In genomic region chr4:138686078-138686477, GRCh38 we compare ENCODE assay signal across 26 cellular contexts.
DNase-seq lines count a peak whose midpoint lies in the region; ATAC-seq, FAIRE-seq and TF ChIP-seq lines count a peak whose summit lies in the region.
"Had no signal": no experiment of that assay in that cellular context is flagged by ENCODE, and none has a peak within 500 bp of the region (broad histone marks: within the 10 kb centered on the region; RNA-seq: fewer than 3 reads in every experiment).

No MANE protein-coding gene starts in this region.

- no peaks in the 10 kb centered on the region for H3K36me3 Mint-ChIP-seq in osteocyte (ENCODE audit: unreplicated experiment)
- H3K36me3 Mint-ChIP-seq: activated naive CD8-positive, alpha-beta T cell treated with anti-CD3 and anti-CD28 coated beads for 36 hours; stimulated activated memory B cell treated with anti-CD40 and anti-IgM and Interleukin-4, amounts not matched to agents 10 μg/mL and 1 μg/mL and 100 μg/mL, for 72 hours had no signal

- no peaks in the 10 kb centered on the region for H3K9me1 ChIP-seq in K562 (ENCODE audit: control insufficient read depth, insufficient read depth, low read length)

- in situ Hi-C loops in K562 (cut with MboI), result loop anchor here (10.0 kb wide), 2 partner anchors 189 to 951 kb away; no protein-coding TSS in a partner anchor

- H3K9me3 ChIP-seq in K562 (replicated peaks; ENCODE audit: control insufficient read depth, insufficient read depth, low read depth, low read length), result no peaks in the 10 kb centered on the region
- H3K9me3 ChIP-seq: Caco-2, uterus had no signal

- FAIRE-seq in K562 (lab: Jason Lieb, UNC) (no peak), GM12891 (lab: Jason Lieb, UNC) (no peak)
- FAIRE-seq: astrocyte, GM12892, kidney had no signal

- H3K4me3 Mint-ChIP-seq in osteocyte (ENCODE audit: unreplicated experiment), result no peak overlapping the region
- H3K4me3 Mint-ChIP-seq: activated CD8-positive, alpha-beta T cell treated with anti-CD3 and anti-CD28 coated beads, Interleukin-2, amount 10 ng/mL, durations not matched to agents 7 days and 5 days; activated naive CD8-positive, alpha-beta T cell treated with anti-CD3 and anti-CD28 coated beads for 36 hours; central memory CD8-positive, alpha-beta T cell; neural crest cell; stimulated activated memory B cell treated with anti-CD40 and anti-IgM and Interleukin-4, amounts not matched to agents 10 μg/mL and 1 μg/mL and 100 μg/mL, for 72 hours had no signal

- WGBS in K562 (ENCODE audit: insufficient coverage, low coverage, missing lambda C conversion rate), result 14% methylated on average over 6 of the region's 7 CpGs

- TF ChIP-seq POLR2A in K562 (conservative IDR thresholded peaks at IDR 0.05) (no peak), GM12891 (IDR thresholded peaks at IDR 0.05; ENCODE audit: low read depth, low read length) (no peak)

- BruUV-seq in K562 (replicated peaks; lab: Mats Ljungman, UMichigan), result no TSS peak

- DNase-seq in NCI-H1105 treated with DMSO at 0.1 percent for 48 hours (lab: John Stamatoyannopoulos, UW), result peak; percentile 20
- DNase-seq in K562 (ENCODE audit: extremely low read depth in 1 of 4, low spot score in 3 of 4), result no peak
- peak; percentile 67 for DNase-seq in left cardiac atrium
- no peak for DNase-seq in osteocyte (ENCODE audit: extremely low spot score, unreplicated experiment)
- DNase-seq in GM12891 (ENCODE audit: insufficient read length, low spot score), result no peak
- no peak for DNase-seq in amniotic stem cell (lab: John Stamatoyannopoulos, UW)
- DNase-seq in globus pallidus (ENCODE audit: low spot score), result no peak
- DNase-seq: activated CD4-positive, alpha-beta T cell treated with anti-CD3 and anti-CD28 coated beads for 1 hour; activated CD8-positive, alpha-beta T cell treated with anti-CD3 and anti-CD28 coated beads, Interleukin-2, amount 10 ng/mL, durations not matched to agents 7 days and 5 days; activated naive CD8-positive, alpha-beta T cell treated with anti-CD3 and anti-CD28 coated beads for 36 hours; activated T-cell treated with anti-CD3 and anti-CD28 coated beads for 4 hours; Caco-2; dermis blood vessel endothelial cell; GOT3; kidney; NCI-H510A; stimulated activated CD4-positive, alpha-beta T cell treated with anti-CD3 and anti-CD28 coated beads, Interleukin-4, amount 100 ng/mL, for 4 hours; T-helper 2 cell; uterus had no signal

- no peaks in the 10 kb centered on the region for H3K36me3 ChIP-seq in K562 (ENCODE audit: control insufficient read depth, insufficient read depth, low read length)
- H3K36me3 ChIP-seq: uterus had no signal

- TF ChIP-seq RAD21 in K562 (CRISPR knock-in tag; conservative IDR thresholded peaks at IDR 0.05 in 1 of 2, IDR thresholded peaks at IDR 0.05 in 1 of 2), result no peak

- no peaks in the 10 kb centered on the region for H3K79me2 ChIP-seq in K562 (ENCODE audit: control insufficient read depth, insufficient read depth, low read length)

- H3K27me3 Mint-ChIP-seq in osteocyte (ENCODE audit: unreplicated experiment), result no peaks in the 10 kb centered on the region

- peak overlapping the region; percentile 48 for H3K27ac Mint-ChIP-seq in osteocyte (ENCODE audit: unreplicated experiment)
- H3K27ac Mint-ChIP-seq: activated CD8-positive, alpha-beta T cell treated with anti-CD3 and anti-CD28 coated beads, Interleukin-2, amount 10 ng/mL, durations not matched to agents 7 days and 5 days; activated naive CD8-positive, alpha-beta T cell treated with anti-CD3 and anti-CD28 coated beads for 36 hours; stimulated activated memory B cell treated with anti-CD40 and anti-IgM and Interleukin-4, amounts not matched to agents 10 μg/mL and 1 μg/mL and 100 μg/mL, for 72 hours had no signal

- ATAC-seq in K562, result peak; percentile 51
- ATAC-seq in left cardiac atrium, result peak; percentile 42 to 64
- ATAC-seq in GM18519 (IDR thresholded peaks at IDR 0.05; ENCODE audit: low FRiP score, unreplicated experiment), result no peak
- ATAC-seq: activated CD8-positive, alpha-beta T cell treated with anti-CD3 and anti-CD28 coated beads, Interleukin-2, amount 10 ng/mL, durations not matched to agents 7 days and 5 days; stimulated activated memory B cell treated with anti-CD40 and anti-IgM and Interleukin-4, amounts not matched to agents 10 μg/mL and 1 μg/mL and 100 μg/mL, for 72 hours had no signal

- no peak overlapping the region for H3K4me3 ChIP-seq in K562
- H3K4me3 ChIP-seq: uterus had no signal

- no peak for TF ChIP-seq EP300 in K562 (IDR thresholded peaks at IDR 0.05; ENCODE audit: low read length)

- no peaks in the 10 kb centered on the region for H3K9me3 Mint-ChIP-seq in osteocyte (ENCODE audit: unreplicated experiment)
- H3K9me3 Mint-ChIP-seq: activated naive CD8-positive, alpha-beta T cell treated with anti-CD3 and anti-CD28 coated beads for 36 hours; central memory CD8-positive, alpha-beta T cell; neural crest cell; stimulated activated memory B cell treated with anti-CD40 and anti-IgM and Interleukin-4, amounts not matched to agents 10 μg/mL and 1 μg/mL and 100 μg/mL, for 72 hours had no signal

- intact Hi-C loops in K562 (cut with micrococcal nuclease), result loop anchor here (10.0 kb wide), 1 partner anchor 149 kb away; no protein-coding TSS in a partner anchor
- intact Hi-C loops in left cardiac atrium (cut with DNase I), result loop anchor here in 1 of 2 donors (5.0 kb wide), 2 partner anchors 181 to 231 kb away; no protein-coding TSS in a partner anchor

- peaks cover 0 to 3% of the 10 kb centered on the region in 2 experiments; a peak in 1 of 5 replicates for H3K4me1 ChIP-seq in K562 (replicated peaks in 1 of 2; ENCODE audit: control insufficient read depth in 2 of 2, insufficient read depth in 2 of 2, low read length in 2 of 2)
- H3K4me1 ChIP-seq: Caco-2, uterus had no signal

- H3K27me3 ChIP-seq in K562 (ENCODE audit: control insufficient read depth in 2 of 2, insufficient read depth in 2 of 2, low read length in 2 of 2), result peaks cover 24 to 47% of the 10 kb centered on the region in 2 experiments
- H3K27me3 ChIP-seq: uterus had no signal

- no peak overlapping the region for H3K9ac ChIP-seq in K562 (ENCODE audit: insufficient read depth in 1 of 2, low read depth in 2 of 2, low read length in 2 of 2)

- H3K4me2 ChIP-seq in K562 (ENCODE audit: insufficient read depth, low read length), result no peak overlapping the region

- POLR2A ChIA-PET in K562 (lab: Yijun Ruan, JAX), result no interaction called here

- H4K20me1 ChIP-seq in K562 (replicated peaks; ENCODE audit: control insufficient read depth, insufficient read depth, low read length), result no peaks in the 10 kb centered on the region

- no peak overlapping the region for H3K27ac ChIP-seq in K562 (ENCODE audit: extremely low read depth, low read depth, low read length)
- H3K27ac ChIP-seq: C4-2B, uterus had no signal

- CTCF ChIA-PET in K562 (lab: Yijun Ruan, JAX; ENCODE audit: low intra/inter-chr PET ratio), result no interaction called here

- H2AFZ ChIP-seq in K562 (ENCODE audit: low read depth, low read length), result no peak overlapping the region

- 0 out of 6 replicates have a peak, but pooled peaks of 1 of the 3 experiments have one; percentile 5 for TF ChIP-seq CTCF in K562 (IDR thresholded peaks at IDR 0.05 in 2 of 3, conservative IDR thresholded peaks at IDR 0.05 in 1 of 3; ENCODE audit: insufficient read depth in 2 of 3, low read depth in 1 of 3, low read length in 3 of 3)
- no peak for TF ChIP-seq CTCF in osteocyte (IDR thresholded peaks at IDR 0.05)

- H3K4me1 Mint-ChIP-seq in osteocyte (ENCODE audit: unreplicated experiment), result peaks cover 19% of the 10 kb centered on the region
- H3K4me1 Mint-ChIP-seq: activated naive CD8-positive, alpha-beta T cell treated with anti-CD3 and anti-CD28 coated beads for 36 hours; central memory CD8-positive, alpha-beta T cell; stimulated activated memory B cell treated with anti-CD40 and anti-IgM and Interleukin-4, amounts not matched to agents 10 μg/mL and 1 μg/mL and 100 μg/mL, for 72 hours had no signal

TF ChIP-seq in K562, 482 proteins besides CTCF, POLR2A, EP300 and RAD21 (continues in another document):
- TF ChIP-seq GATAD2B (IDR thresholded peaks at IDR 0.05; ENCODE audit: borderline replicate concordance), result no peak
- no peak for TF ChIP-seq NONO (IDR thresholded peaks at IDR 0.05; ENCODE audit: low read depth in 2 of 2, low read length in 1 of 2)
- TF ChIP-seq ZBTB1 (CRISPR knock-in tag; IDR thresholded peaks at IDR 0.05; ENCODE audit: borderline replicate concordance, low read depth), result no peak
- no peak for TF ChIP-seq ZNF354B (CRISPR knock-in tag; IDR thresholded peaks at IDR 0.05)
- TF ChIP-seq, protein P1, sequence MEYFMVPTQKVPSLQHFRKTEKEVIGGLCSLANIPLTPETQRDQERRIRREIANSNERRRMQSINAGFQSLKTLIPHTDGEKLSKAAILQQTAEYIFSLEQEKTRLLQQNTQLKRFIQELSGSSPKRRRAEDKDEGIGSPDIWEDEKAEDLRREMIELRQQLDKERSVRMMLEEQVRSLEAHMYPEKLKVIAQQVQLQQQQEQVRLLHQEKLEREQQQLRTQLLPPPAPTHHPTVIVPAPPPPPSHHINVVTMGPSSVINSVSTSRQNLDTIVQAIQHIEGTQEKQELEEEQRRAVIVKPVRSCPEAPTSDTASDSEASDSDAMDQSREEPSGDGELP (CRISPR knock-in tag; IDR thresholded peaks at IDR 0.05; ENCODE audit: borderline replicate concordance), result no peak

TF ChIP-seq in GM12891, 5 proteins besides CTCF, POLR2A, EP300 and RAD21:
- TF ChIP-seq SPI1 (IDR thresholded peaks at IDR 0.05; ENCODE audit: low read depth, low read length) (no peak), PAX5 (IDR thresholded peaks at IDR 0.05; ENCODE audit: insufficient read depth, low read length, severe bottlenecking) (no peak), TAF1 (IDR thresholded peaks at IDR 0.05; ENCODE audit: low read depth, low read length) (no peak), POU2F2 (IDR thresholded peaks at IDR 0.05; ENCODE audit: low read depth, low read length) (no peak), POLR2AphosphoS5 (IDR thresholded peaks at IDR 0.05; ENCODE audit: low read depth, low read length) (no peak)

Comparison
In these comparisons a context has a peak if more than half of its experiments do, and no peak if none do; other contexts are left out.
1. DNase-seq: peak in NCI-H1105 treated with DMSO at 0.1 percent for 48 hours (single experiment) and left cardiac atrium (single experiment); none in K562 (0 of 4), osteocyte (single experiment), GM12891 (single experiment), amniotic stem cell (single experiment) and globus pallidus (single experiment).